Comparison of ENCODE assay signal across 10 cellular contexts in genomic region chr13:102771298-102772041, GRCh38. TPM values are rescaled to one million over a fixed set of nuclear protein-coding genes. Genes with fewer than 3 reads are reported as not detected.
DNase-seq lines count a peak whose midpoint lies in the region; ATAC-seq, FAIRE-seq and TF ChIP-seq lines count a peak whose summit lies in the region.
"Had no signal": no experiment of that assay in that cellular context is flagged by ENCODE, and none has a peak within 500 bp of the region (broad histone marks: within the 10 kb centered on the region; RNA-seq: fewer than 3 reads in every experiment).

No MANE protein-coding gene starts in this region.

- TF ChIP-seq CTCF in DOHH2 (IDR thresholded peaks at IDR 0.05; ENCODE audit: low read depth, low read length, poor library complexity, severe bottlenecking): no peak
- TF ChIP-seq CTCF in natural killer cell (IDR thresholded peaks at IDR 0.05): no peak

- CTCF ChIA-PET in activated CD4-positive, alpha-beta memory T cell treated with anti-CD3 and anti-CD28 coated beads for 36 hours (lab: Charles Lee): interaction anchor here (1.3 kb wide), 1 partner anchor 29 kb away, joined by 3 read pairs; no protein-coding TSS in a partner anchor

- ATAC-seq in natural killer cell (no peak), HG03196 (IDR thresholded peaks at IDR 0.05; ENCODE audit: unreplicated experiment) (no peak)

- no peaks in the 10 kb centered on the region for H3K9me3 Mint-ChIP-seq in activated CD4-positive, alpha-beta memory T cell treated with anti-CD3 and anti-CD28 coated beads for 36 hours
- H3K9me3 Mint-ChIP-seq in natural killer cell: no peaks in the 10 kb centered on the region

- POLR2A ChIA-PET in activated CD4-positive, alpha-beta memory T cell treated with anti-CD3 and anti-CD28 coated beads for 36 hours (lab: Charles Lee): interaction anchor here (2.8 kb wide), 1 partner anchor 28 kb away, joined by 28 read pairs; the partner anchor contains the start of genes BIVM and POGLUT2

- H3K27ac ChIP-seq in DOHH2 (ENCODE audit: low read depth, low read length): no peak overlapping the region
- H3K27ac ChIP-seq: thoracic aorta had no signal

- peaks cover 37% of the 10 kb centered on the region for H3K4me1 ChIP-seq in DOHH2 (ENCODE audit: control insufficient read depth, low read length)

- no peak for FAIRE-seq in RCC 7860 (lab: Jason Lieb, UNC)
- FAIRE-seq: H1 had no signal

- H3K4me3 Mint-ChIP-seq in activated CD4-positive, alpha-beta memory T cell treated with anti-CD3 and anti-CD28 coated beads for 36 hours: peak overlapping the region; percentile 17
- H3K4me3 Mint-ChIP-seq in natural killer cell: peak overlapping the region; percentile 93

- H3K9me2 ChIP-seq in DOHH2 (replicated peaks; ENCODE audit: control insufficient read depth, low read length): no peaks in the 10 kb centered on the region

- H4K20me1 ChIP-seq in DOHH2 (ENCODE audit: control insufficient read depth, insufficient read depth, low read depth, low read length): no peaks in the 10 kb centered on the region

- H3K27me3 ChIP-seq in DOHH2 (ENCODE audit: control insufficient read depth, low read length): no peaks in the 10 kb centered on the region

- peaks cover 19% of the 10 kb centered on the region for H3K36me3 ChIP-seq in DOHH2 (ENCODE audit: control insufficient read depth, low read length)

- H3K4me1 Mint-ChIP-seq in activated CD4-positive, alpha-beta memory T cell treated with anti-CD3 and anti-CD28 coated beads for 36 hours (ENCODE audit: low read depth): peaks cover 39% of the 10 kb centered on the region
- peaks cover 30 to 45% of the 10 kb centered on the region in 2 donors for H3K4me1 Mint-ChIP-seq in natural killer cell

- H3K9me3 ChIP-seq in DOHH2 (ENCODE audit: control insufficient read depth, insufficient read depth, low read length): peaks cover 7% of the 10 kb centered on the region; the same call in 1 of the 2 replicates
- H3K9me3 ChIP-seq: thoracic aorta had no signal

- DNase-seq in KBM-7 (peak; percentile 46), natural killer cell (no peak), NCI-H82 treated with DMSO at 0.1 percent for 48 hours (lab: John Stamatoyannopoulos, UW; ENCODE audit: unreplicated experiment) (no peak), RCC 7860 (ENCODE audit: low spot score) (no peak)
- DNase-seq in activated CD4-positive, alpha-beta memory T cell treated with anti-CD3 and anti-CD28 coated beads for 36 hours: no peak
- DNase-seq: NCI-H524 had no signal

- 0 out of 2 replicates have a peak overlapping the region, but pooled peaks have one; percentile 11 for H3K4me3 ChIP-seq in DOHH2 (ENCODE audit: low read length)

- in situ Hi-C loops in KBM-7 (cut with MboI; ENCODE audit: low pct_unique_long_range_greater_than_20kb, low sequenced_read_pairs): no loop called here

- H3K27me3 Mint-ChIP-seq in activated CD4-positive, alpha-beta memory T cell treated with anti-CD3 and anti-CD28 coated beads for 36 hours: no peaks in the 10 kb centered on the region
- H3K27me3 Mint-ChIP-seq in natural killer cell (ENCODE audit: low read depth in 2 of 2): no peaks in the 10 kb centered on the region

- no peak overlapping the region for H3K27ac Mint-ChIP-seq in activated CD4-positive, alpha-beta memory T cell treated with anti-CD3 and anti-CD28 coated beads for 36 hours
- no peak overlapping the region for H3K27ac Mint-ChIP-seq in natural killer cell

- peak overlapping the region; percentile 34 for H3K4me2 ChIP-seq in DOHH2 (ENCODE audit: low read length)

- no peaks in the 10 kb centered on the region for H3F3A ChIP-seq in DOHH2 (ENCODE audit: control insufficient read depth, insufficient read depth)

- H3K36me3 Mint-ChIP-seq in activated CD4-positive, alpha-beta memory T cell treated with anti-CD3 and anti-CD28 coated beads for 36 hours: peaks cover 15% of the 10 kb centered on the region
- no peaks in the 10 kb centered on the region for H3K36me3 Mint-ChIP-seq in natural killer cell

- intact Hi-C loops in activated CD4-positive, alpha-beta memory T cell treated with anti-CD3 and anti-CD28 coated beads for 36 hours (cut with micrococcal nuclease): loop anchor here (5.0 kb wide), 1 partner anchor 109 kb away; no protein-coding TSS in a partner anchor
- intact Hi-C loops in natural killer cell (cut with micrococcal nuclease): no loop called here

- peaks cover 24% of the 10 kb centered on the region for H3K79me2 ChIP-seq in DOHH2 (ENCODE audit: control insufficient read depth, low read length)

RNA-seq across cellular contexts. Expression of gene TEX30, which starts 2.1 kb away (rescaled TPM):
- 10 to 100 TPM; 42.6 to 43.2 TPM for total RNA-seq in activated CD4-positive, alpha-beta memory T cell treated with anti-CD3 and anti-CD28 coated beads for 36 hours
- total RNA-seq in natural killer cell: 10 to 100 TPM in 1 of 3 donors, 1 to 10 TPM in 2; 8.7 to 10.3 (median 9.3) TPM

RNA-seq across cellular contexts. Expression of gene POGLUT2, which starts 27.3 kb away (rescaled TPM):
- 1 to 10 TPM; 4.4 to 4.9 TPM for total RNA-seq in activated CD4-positive, alpha-beta memory T cell treated with anti-CD3 and anti-CD28 coated beads for 36 hours
- 1 to 10 TPM in 1 of 3 donors, under 1 TPM in 2; 0.28 to 5.1 (median 0.53) TPM for total RNA-seq in natural killer cell

RNA-seq across cellular contexts. Expression of gene BIVM, which starts 27.4 kb away (rescaled TPM):
- 10 to 100 TPM; 13.3 to 15.7 TPM for total RNA-seq in activated CD4-positive, alpha-beta memory T cell treated with anti-CD3 and anti-CD28 coated beads for 36 hours
- 10 to 100 TPM; 16.7 to 31.6 (median 21.2) TPM for total RNA-seq in natural killer cell
